In the genomic region with DNA sequence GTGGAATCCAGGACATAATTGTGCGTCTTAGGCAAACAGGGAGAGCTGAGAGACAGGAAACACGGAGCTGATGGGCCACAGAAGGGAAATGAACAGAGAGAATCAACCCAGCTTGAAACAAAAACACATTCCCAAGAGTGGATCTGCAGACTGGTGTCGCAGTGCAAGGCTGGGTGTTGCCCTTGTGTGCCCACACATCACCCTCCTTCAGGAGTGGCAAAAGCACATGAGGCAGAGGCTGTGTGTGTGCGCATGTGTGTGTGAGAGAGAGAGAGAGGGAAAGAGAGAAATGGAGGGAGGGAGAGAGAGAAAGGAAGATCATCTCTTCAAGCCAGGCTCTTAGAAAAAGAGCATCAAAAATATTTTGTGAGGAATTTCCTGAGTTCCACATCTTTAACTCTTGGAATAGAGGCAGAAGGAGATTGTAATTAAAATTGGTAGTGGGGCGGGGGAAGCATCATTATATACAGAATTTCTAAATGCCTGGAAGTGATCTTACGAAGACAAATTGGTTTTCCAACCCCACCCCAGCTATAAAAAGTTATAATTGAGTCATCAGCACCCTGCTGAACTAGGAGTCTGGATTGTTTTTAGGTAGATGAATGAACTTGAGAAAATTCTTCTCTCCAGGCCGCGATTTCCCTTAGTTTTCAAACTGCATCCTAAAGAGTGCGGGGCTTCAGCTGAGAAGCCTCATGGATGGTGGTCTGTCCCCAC, we compare ENCODE assay signal across 18 cellular contexts.
DNase-seq lines count a peak whose midpoint lies in the region; TF ChIP-seq lines count a peak whose summit lies in the region.
"Had no signal": no experiment of that assay in that cellular context is flagged by ENCODE, and none has a peak within 500 bp of the region (broad histone marks: within the 10 kb centered on the region; RNA-seq: fewer than 3 reads in every experiment).

No MANE protein-coding gene starts in this region.

- DNase-seq in activated effector memory CD4-positive, alpha-beta T cell treated with anti-CD3 and anti-CD28 coated beads, Interleukin-2, amount 50 U/mL, for 16 hours = peak; percentile 28
- no peak for DNase-seq in activated effector memory CD4-positive, alpha-beta T cell treated with Interleukin-2 at 50 U/mL for 16 hours
- peak in 37 of 61 donors; percentile 11 to 83 (median 36) for DNase-seq in caudate nucleus (lab: John Stamatoyannopoulos, UW)
- peak; percentile 45 for DNase-seq in putamen (ENCODE audit: low spot score)
- no peak for DNase-seq in central memory CD4-positive, alpha-beta T cell
- DNase-seq in erythroblast (lab: John Stamatoyannopoulos, UW) = no peak
- DNase-seq: 8988T; ACHN; AML-193; BE2C; CD4-positive, alpha-beta T cell; CD8-positive, alpha-beta memory T cell; DMS 273 treated with DMSO at 0.1 percent for 48 hours; DND-41; GOT3; HCEC 1CT had no signal

- TF ChIP-seq POLR2A in erythroblast (IDR thresholded peaks at IDR 0.05; ENCODE audit: low read length) = no peak

- peak overlapping the region; percentile 82 for H3K27ac ChIP-seq in caudate nucleus (ENCODE audit: low read depth, low read length)
- H3K27ac ChIP-seq: A549; BLaER1 treated with 17β-estradiol and CSF1 and Interleukin-3, amounts not matched to agents 10 nM and 100 nM had no signal

Comparison
In these comparisons a context has a peak if more than half of its experiments do, and no peak if none do; other contexts are left out.
1. DNase-seq: peak in activated effector memory CD4-positive, alpha-beta T cell treated with anti-CD3 and anti-CD28 coated beads, Interleukin-2, amount 50 U/mL, for 16 hours (single experiment), caudate nucleus (37 of 61) and putamen (single experiment); none in activated effector memory CD4-positive, alpha-beta T cell treated with Interleukin-2 at 50 U/mL for 16 hours (single experiment), central memory CD4-positive, alpha-beta T cell (single experiment) and erythroblast (0 of 2).